Comparison of ENCODE assay signal across 19 cellular contexts in genomic region chr12:58930770-58931324, GRCh38. TPM values are rescaled to one million over a fixed set of nuclear protein-coding genes. Genes with fewer than 3 reads are reported as not detected.
DNase-seq lines count a peak whose midpoint lies in the region; ATAC-seq and TF ChIP-seq lines count a peak whose summit lies in the region.
"Had no signal": no experiment of that assay in that cellular context is flagged by ENCODE, and none has a peak within 500 bp of the region (broad histone marks: within the 10 kb centered on the region; RNA-seq: fewer than 3 reads in every experiment).

No MANE protein-coding gene starts in this region.

- no peaks in the 10 kb centered on the region for H3K9me3 Mint-ChIP-seq in Calu3 (ENCODE audit: low read depth, unreplicated experiment)
- H3K9me3 Mint-ChIP-seq in WTC11 = peaks cover 7% of the 10 kb centered on the region
- H3K9me3 Mint-ChIP-seq: CD4-positive, alpha-beta T cell had no signal

- H3K27me3 ChIP-seq in SJCRH30 (no peaks in the 10 kb centered on the region), brain microvascular endothelial cell (replicated peaks) (no peaks in the 10 kb centered on the region), heart left ventricle (no peaks in the 10 kb centered on the region)

- BruUV-seq in Calu3 (replicated peaks; lab: Mats Ljungman, UMichigan) = no TSS peak

- ATAC-seq in heart left ventricle (no peak), WTC11 (no peak)
- ATAC-seq: A549 had no signal

- peak overlapping the region; percentile 65 for H3K27ac ChIP-seq in SJCRH30
- H3K27ac ChIP-seq in brain microvascular endothelial cell = no peak overlapping the region
- no peak overlapping the region for H3K27ac ChIP-seq in heart left ventricle
- H3K27ac ChIP-seq: 22Rv1, A549, C4-2B had no signal

- peaks cover 60% of the 10 kb centered on the region for H3K4me1 Mint-ChIP-seq in Calu3 (ENCODE audit: low read depth, unreplicated experiment)
- H3K4me1 Mint-ChIP-seq in WTC11 = peaks cover 4% of the 10 kb centered on the region

- H3K36me3 ChIP-seq in SJCRH30 (no peaks in the 10 kb centered on the region), brain microvascular endothelial cell (replicated peaks) (no peaks in the 10 kb centered on the region), heart left ventricle (no peaks in the 10 kb centered on the region)

- TF ChIP-seq POLR2A in heart left ventricle (IDR thresholded peaks at IDR 0.05) = no peak

- CTCF ChIA-PET in Calu3 (lab: Charles Lee) (interaction anchor here (1.0 to 1.5 kb wide), 6 partner anchors 9 to 390 kb away, joined by 3 to 4 read pairs (median 4); no protein-coding TSS in a partner anchor), WTC11 (lab: Charles Lee) (interaction anchor here (1.0 to 2.4 kb wide), 4 partner anchors 11 to 390 kb away, joined by 3 to 10 read pairs (median 6); partner anchors contain the start of gene LRIG3)

- H3K4me1 ChIP-seq in SJCRH30 (peaks cover 61% of the 10 kb centered on the region), heart left ventricle (peaks cover 0 to under 1% (median 0%) of the 10 kb centered on the region in 12 donors)
- H3K4me1 ChIP-seq: A549 had no signal

- POLR2A ChIA-PET in WTC11 (lab: Charles Lee) = no interaction called here

- H3K4me3 ChIP-seq in SJCRH30 (no peak overlapping the region), brain microvascular endothelial cell (ENCODE audit: low read depth, low read length) (no peak overlapping the region), heart left ventricle (no peak overlapping the region)
- H3K4me3 ChIP-seq: A549 had no signal

- WGBS in heart left ventricle, 4 donors = 90 to 95% (median 92%) methylated on average over 2 of the region's 2 CpGs

- H3K27ac Mint-ChIP-seq in Calu3 (ENCODE audit: unreplicated experiment) = peak overlapping the region; percentile 71
- H3K27ac Mint-ChIP-seq in WTC11 = no peak overlapping the region
- H3K27ac Mint-ChIP-seq: CD4-positive, alpha-beta T cell had no signal

- H3K36me3 Mint-ChIP-seq in Calu3 (ENCODE audit: insufficient read depth, unreplicated experiment) = peaks cover 42% of the 10 kb centered on the region
- no peaks in the 10 kb centered on the region for H3K36me3 Mint-ChIP-seq in WTC11

- intact Hi-C loops in Calu3 (cut with micrococcal nuclease; ENCODE audit: unreplicated experiment) (loop anchor here (2.0 to 5.0 kb wide), 2 partner anchors 16 to 146 kb away; no protein-coding TSS in a partner anchor), heart left ventricle (cut with DNase I) (no loop called here)

- H3K9me3 ChIP-seq in SJCRH30 (replicated peaks) = no peaks in the 10 kb centered on the region
- H3K9me3 ChIP-seq in heart left ventricle = no peaks in the 10 kb centered on the region
- H3K9me3 ChIP-seq: A549, Caco-2 had no signal

- in situ Hi-C loops in brain microvascular endothelial cell (cut with HindIII; ENCODE audit: low pct_ligation_motif_present, low sequenced_read_pairs) = no loop called here

- no peak for TF ChIP-seq CTCF in Calu3 (IDR thresholded peaks at IDR 0.05; ENCODE audit: unreplicated experiment)
- TF ChIP-seq CTCF in brain microvascular endothelial cell (IDR thresholded peaks at IDR 0.05; ENCODE audit: low read depth, low read length, missing control alignments) = no peak
- no peak for TF ChIP-seq CTCF in heart left ventricle (IDR thresholded peaks at IDR 0.05)
- TF ChIP-seq CTCF in WTC11 (IDR thresholded peaks at IDR 0.05) = no peak

- H3K4me3 Mint-ChIP-seq in Calu3 (ENCODE audit: low read depth, unreplicated experiment) = peak overlapping the region; percentile 26
- H3K4me3 Mint-ChIP-seq in WTC11 = no peak overlapping the region
- H3K4me3 Mint-ChIP-seq: CD4-positive, alpha-beta T cell; H9 had no signal

- H3K27me3 Mint-ChIP-seq in Calu3 (ENCODE audit: unreplicated experiment) (no peaks in the 10 kb centered on the region), WTC11 (ENCODE audit: low read depth) (no peaks in the 10 kb centered on the region)
- H3K27me3 Mint-ChIP-seq: CD4-positive, alpha-beta T cell had no signal

- no peak for DNase-seq in Calu3
- DNase-seq in SJCRH30 = peak; percentile 58 to 77
- DNase-seq in brain microvascular endothelial cell = peak; percentile 32
- peak; percentile 63 for DNase-seq in iris pigment epithelial cell (ENCODE audit: low read depth)
- no peak for DNase-seq in NCI-H748 treated with DMSO at 0.1 percent for 48 hours (lab: John Stamatoyannopoulos, UW)
- DNase-seq in heart left ventricle = no peak
- DNase-seq in activated CD8-positive, alpha-beta memory T cell treated with anti-CD3 and anti-CD28 coated beads, Interleukin-2, amount 50 U/mL, for 4 hours = no peak
- DNase-seq in WTC11 (ENCODE audit: low spot score) = no peak
- DNase-seq: AML-193; Caco-2; CD4-positive, alpha-beta T cell; DMS153; DMS79; GF-D8; GOT3; H9 had no signal

TF ChIP-seq in WTC11, 78 proteins besides CTCF, POLR2A, EP300 and RAD21 (continues in another document):
- no peak for TF ChIP-seq ARID4B (CRISPR knock-in tag; IDR thresholded peaks at IDR 0.05; ENCODE audit: borderline replicate concordance)
- no peak for TF ChIP-seq AFF4 (CRISPR knock-in tag; IDR thresholded peaks at IDR 0.05; ENCODE audit: borderline replicate concordance)
- no peak for TF ChIP-seq ZNF416 (CRISPR knock-in tag; IDR thresholded peaks at IDR 0.05)

RNA-seq across cellular contexts. Expression of gene LRIG3, which starts 10.5 kb away (rescaled TPM):
- total RNA-seq in Calu3 (2022) (261 and 357 TPM in 2 replicates), heart left ventricle (1 to 10 TPM; 3.7 to 8.9 (median 4.7) TPM), WTC11 (2021) (7.8 to 13.0 TPM (median 8.5 TPM) in 3 replicates)
- 129 and 150 TPM in 2 replicates for total RNA-seq in SJCRH30 (2014; rRNA removed; shearing (Covaris generic))
- 1 to 10 TPM; 1.8 to 2.1 TPM for polyA plus RNA-seq in heart left ventricle
- total RNA-seq: CD4-positive, alpha-beta T cell had no signal

Comparison
In these comparisons a context has a peak if more than half of its experiments do, and no peak if none do; other contexts are left out.
1. DNase-seq: peak in SJCRH30 (2 of 2), brain microvascular endothelial cell (single experiment) and iris pigment epithelial cell (single experiment); none in Calu3 (single experiment), NCI-H748 treated with DMSO at 0.1 percent for 48 hours (single experiment), heart left ventricle (0 of 5), activated CD8-positive, alpha-beta memory T cell treated with anti-CD3 and anti-CD28 coated beads, Interleukin-2, amount 50 U/mL, for 4 hours (single experiment) and WTC11 (single experiment).